19 cellular contexts compared by ENCODE assay signal in the genomic region with DNA sequence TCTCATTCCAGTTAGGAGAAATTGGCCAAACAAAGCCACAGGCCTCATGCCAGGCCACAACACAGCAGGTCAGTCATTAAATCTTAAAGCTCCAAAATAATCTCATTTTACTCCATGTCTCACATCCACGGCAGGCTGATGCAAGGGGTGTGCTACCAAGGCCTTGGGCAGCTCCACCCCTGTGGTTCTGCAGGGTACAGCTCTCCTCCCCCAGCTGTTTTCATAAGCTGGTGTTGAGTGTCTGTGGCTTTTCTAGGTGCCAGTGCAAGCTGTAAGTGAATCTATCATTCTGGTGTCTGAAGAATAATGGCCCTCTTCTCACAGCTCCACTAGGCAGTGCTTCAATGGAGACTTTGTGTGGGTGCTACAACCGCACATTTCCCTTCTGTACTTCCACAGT.
"Had no signal": no experiment of that assay in that cellular context is flagged by ENCODE, and none has a peak within 500 bp of the region (broad histone marks: within the 10 kb centered on the region; RNA-seq: fewer than 3 reads in every experiment).

No MANE protein-coding gene starts in this region.

- H3K9me3 Mint-ChIP-seq: endodermal cell, nephron had no signal

- H3K4me1 Mint-ChIP-seq: endodermal cell, naive B cell, nephron had no signal

- FAIRE-seq: frontal cortex, urothelium cell line had no signal

- DNase-seq: effector CD4-positive, alpha-beta T cell; endodermal cell; heart left ventricle; hippocampal formation; left colon; left ventricle myocardium superior; mesendoderm; naive B cell; posterior cingulate gyrus; sigmoid colon; stimulated activated naive CD8-positive, alpha-beta T cell treated with anti-CD3 and anti-CD28 coated beads, Interleukin-15, Interleukin-2, amounts not matched to agents 100 U/mL and 50 U/mL, for 24 hours; thyroid gland had no signal

- H3K27me3 Mint-ChIP-seq: naive B cell, type B pancreatic cell had no signal

- H3K27me3 ChIP-seq: heart left ventricle, sigmoid colon, suprapubic skin, thyroid gland had no signal

- H3K27ac Mint-ChIP-seq: endodermal cell, naive B cell, nephron, type B pancreatic cell had no signal

- H3K9me3 ChIP-seq: sigmoid colon, thyroid gland had no signal

- H3K27ac ChIP-seq: coronary artery, heart left ventricle, sigmoid colon, skin epidermis, suprapubic skin, thyroid gland had no signal

- H3K36me3 ChIP-seq: heart left ventricle, sigmoid colon, suprapubic skin, thyroid gland had no signal

- ATAC-seq: heart left ventricle; left colon; left ventricle myocardium superior; stimulated activated naive CD8-positive, alpha-beta T cell treated with anti-CD3 and anti-CD28 coated beads, Interleukin-15, Interleukin-2, amounts not matched to agents 100 U/mL and 50 U/mL, for 24 hours had no signal

- H3K4me1 ChIP-seq: heart left ventricle, sigmoid colon, suprapubic skin, thyroid gland had no signal

- H3K36me3 Mint-ChIP-seq: naive B cell, type B pancreatic cell had no signal

- H3K4me3 Mint-ChIP-seq: endodermal cell, naive B cell, nephron, type B pancreatic cell had no signal

- H3K4me3 ChIP-seq: coronary artery, heart left ventricle, sigmoid colon, skin epidermis, suprapubic skin, thyroid gland had no signal
